1 cellular context compared by ENCODE assay signal in the genomic region with DNA sequence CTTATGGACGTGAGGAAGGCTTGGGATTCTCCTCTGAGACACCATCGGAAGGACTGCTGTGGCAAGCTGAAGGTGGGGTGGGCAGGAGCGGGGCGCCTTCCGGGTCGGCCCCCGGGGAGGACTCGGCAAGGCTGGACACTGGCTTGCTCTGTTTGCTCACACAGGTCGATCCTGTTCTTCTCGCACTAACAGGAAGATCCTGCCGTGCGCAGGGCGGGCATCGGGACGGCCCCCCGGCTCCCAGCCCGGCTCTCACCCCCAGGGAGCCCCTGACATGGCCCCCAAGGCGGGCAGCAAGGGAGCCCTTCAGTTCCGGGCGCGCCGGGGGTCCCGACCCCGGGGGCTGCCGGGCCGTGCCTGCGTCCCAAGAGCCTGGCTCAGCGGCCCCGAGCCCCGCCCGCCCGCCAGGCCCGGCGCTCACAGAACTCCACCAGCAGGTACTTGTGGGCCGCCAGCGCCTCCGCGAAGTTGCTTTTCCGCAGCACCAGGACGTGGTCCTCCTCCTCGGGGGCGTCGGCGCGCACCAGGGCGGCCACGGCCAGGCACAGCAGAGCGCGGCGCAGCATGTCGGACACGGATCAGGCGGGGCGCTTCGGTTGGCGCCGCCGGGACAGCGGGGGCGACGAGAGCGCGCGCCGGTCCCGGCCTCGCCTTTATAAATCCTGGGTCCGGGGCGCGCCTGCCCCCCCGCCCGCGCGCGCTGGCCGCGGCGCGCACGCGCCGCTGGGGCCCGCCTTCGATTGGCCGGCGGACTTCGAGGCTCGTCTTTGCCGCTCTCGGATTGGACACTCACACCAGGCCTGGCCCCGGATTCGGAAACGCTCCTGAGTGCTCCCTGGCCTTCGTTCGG.
TF ChIP-seq lines count a peak whose summit lies in the region.

A gene (minus strand): TSS at position 630 of the 850 bp plus-strand sequence. CDS start 64 bp downstream, at position 566.

TF ChIP-seq in HepG2, 621 proteins besides CTCF, POLR2A, EP300 and RAD21 (continued from another document and continues in another):
- TF ChIP-seq, protein P1, sequence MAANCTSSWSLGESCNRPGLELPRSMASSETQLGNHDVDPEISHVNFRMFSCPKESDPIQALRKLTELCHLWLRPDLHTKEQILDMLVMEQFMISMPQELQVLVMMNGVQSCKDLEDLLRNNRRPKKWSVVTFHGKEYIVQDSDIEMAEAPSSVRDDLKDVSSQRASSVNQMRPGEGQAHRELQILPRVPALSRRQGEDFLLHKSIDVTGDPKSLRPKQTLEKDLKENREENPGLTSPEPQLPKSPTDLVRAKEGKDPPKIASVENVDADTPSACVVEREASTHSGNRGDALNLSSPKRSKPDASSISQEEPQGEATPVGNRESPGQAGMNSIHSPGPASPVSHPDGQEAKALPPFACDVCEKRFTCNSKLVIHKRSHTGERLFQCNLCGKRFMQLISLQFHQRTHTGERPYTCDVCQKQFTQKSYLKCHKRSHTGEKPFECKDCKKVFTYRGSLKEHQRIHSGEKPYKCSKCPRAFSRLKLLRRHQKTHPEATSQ (CRISPR knock-in tag; IDR thresholded peaks at IDR 0.05; ENCODE audit: borderline replicate concordance): peak; percentile 76
- peak; percentile 78; the same call in 1 of the 2 replicates for TF ChIP-seq ZNF468 (CRISPR knock-in tag; IDR thresholded peaks at IDR 0.05)
- TF ChIP-seq, protein P2, sequence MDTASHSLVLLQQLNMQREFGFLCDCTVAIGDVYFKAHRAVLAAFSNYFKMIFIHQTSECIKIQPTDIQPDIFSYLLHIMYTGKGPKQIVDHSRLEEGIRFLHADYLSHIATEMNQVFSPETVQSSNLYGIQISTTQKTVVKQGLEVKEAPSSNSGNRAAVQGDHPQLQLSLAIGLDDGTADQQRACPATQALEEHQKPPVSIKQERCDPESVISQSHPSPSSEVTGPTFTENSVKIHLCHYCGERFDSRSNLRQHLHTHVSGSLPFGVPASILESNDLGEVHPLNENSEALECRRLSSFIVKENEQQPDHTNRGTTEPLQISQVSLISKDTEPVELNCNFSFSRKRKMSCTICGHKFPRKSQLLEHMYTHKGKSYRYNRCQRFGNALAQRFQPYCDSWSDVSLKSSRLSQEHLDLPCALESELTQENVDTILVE (CRISPR knock-in tag; IDR thresholded peaks at IDR 0.05): no peak; the same call in 1 of the 2 replicates
- TF ChIP-seq ZFP37 (CRISPR knock-in tag; IDR thresholded peaks at IDR 0.05; ENCODE audit: borderline replicate concordance): no peak
- TF ChIP-seq ZNF138 (CRISPR knock-in tag; IDR thresholded peaks at IDR 0.05; ENCODE audit: low read depth): 0 out of 2 replicates have a peak, but pooled peaks have one; percentile 48
- peak; percentile 72 for TF ChIP-seq ZNF768 (CRISPR knock-in tag; IDR thresholded peaks at IDR 0.05)
- TF ChIP-seq ZNF607 (CRISPR knock-in tag; IDR thresholded peaks at IDR 0.05; ENCODE audit: borderline replicate concordance): peak; percentile 53; the same call in 1 of the 2 replicates
- TF ChIP-seq XRCC5 (optimal IDR thresholded peaks at IDR 0.05; ENCODE audit: low read length): peak; percentile 36
- peak; percentile 89; the same call in 1 of the 2 replicates for TF ChIP-seq ZNF773 (CRISPR knock-in tag; IDR thresholded peaks at IDR 0.05; ENCODE audit: borderline replicate concordance)
- no peak for TF ChIP-seq SOX13 (IDR thresholded peaks at IDR 0.05)
- TF ChIP-seq SOX13 (CRISPR knock-in tag; conservative IDR thresholded peaks at IDR 0.05 in 1 of 2, IDR thresholded peaks at IDR 0.05 in 1 of 2): peak in 1 of 2 experiments; percentile 27; a peak in 1 of 4 replicates
- TF ChIP-seq ZFP36L1 (CRISPR knock-in tag; IDR thresholded peaks at IDR 0.05): no peak
- TF ChIP-seq RBFOX2 (IDR thresholded peaks at IDR 0.05; ENCODE audit: low read depth, low read length): peak; percentile 78
- TF ChIP-seq AGO1 (IDR thresholded peaks at IDR 0.05; ENCODE audit: low read depth, low read length, poor library complexity, severe bottlenecking): peak; percentile 29
- TF ChIP-seq, protein P3, sequence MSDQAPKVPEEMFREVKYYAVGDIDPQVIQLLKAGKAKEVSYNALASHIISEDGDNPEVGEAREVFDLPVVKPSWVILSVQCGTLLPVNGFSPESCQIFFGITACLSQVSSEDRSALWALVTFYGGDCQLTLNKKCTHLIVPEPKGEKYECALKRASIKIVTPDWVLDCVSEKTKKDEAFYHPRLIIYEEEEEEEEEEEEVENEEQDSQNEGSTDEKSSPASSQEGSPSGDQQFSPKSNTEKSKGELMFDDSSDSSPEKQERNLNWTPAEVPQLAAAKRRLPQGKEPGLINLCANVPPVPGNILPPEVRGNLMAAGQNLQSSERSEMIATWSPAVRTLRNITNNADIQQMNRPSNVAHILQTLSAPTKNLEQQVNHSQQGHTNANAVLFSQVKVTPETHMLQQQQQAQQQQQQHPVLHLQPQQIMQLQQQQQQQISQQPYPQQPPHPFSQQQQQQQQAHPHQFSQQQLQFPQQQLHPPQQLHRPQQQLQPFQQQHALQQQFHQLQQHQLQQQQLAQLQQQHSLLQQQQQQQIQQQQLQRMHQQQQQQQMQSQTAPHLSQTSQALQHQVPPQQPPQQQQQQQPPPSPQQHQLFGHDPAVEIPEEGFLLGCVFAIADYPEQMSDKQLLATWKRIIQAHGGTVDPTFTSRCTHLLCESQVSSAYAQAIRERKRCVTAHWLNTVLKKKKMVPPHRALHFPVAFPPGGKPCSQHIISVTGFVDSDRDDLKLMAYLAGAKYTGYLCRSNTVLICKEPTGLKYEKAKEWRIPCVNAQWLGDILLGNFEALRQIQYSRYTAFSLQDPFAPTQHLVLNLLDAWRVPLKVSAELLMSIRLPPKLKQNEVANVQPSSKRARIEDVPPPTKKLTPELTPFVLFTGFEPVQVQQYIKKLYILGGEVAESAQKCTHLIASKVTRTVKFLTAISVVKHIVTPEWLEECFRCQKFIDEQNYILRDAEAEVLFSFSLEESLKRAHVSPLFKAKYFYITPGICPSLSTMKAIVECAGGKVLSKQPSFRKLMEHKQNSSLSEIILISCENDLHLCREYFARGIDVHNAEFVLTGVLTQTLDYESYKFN (CRISPR knock-in tag; conservative IDR thresholded peaks at IDR 0.05): no peak; the same call in 1 of the 2 replicates
- peak; percentile 79; the same call in 1 of the 2 replicates for TF ChIP-seq ZSCAN20 (CRISPR knock-in tag; IDR thresholded peaks at IDR 0.05; ENCODE audit: borderline replicate concordance)
- peak; percentile 6; the same call in 1 of the 2 replicates for TF ChIP-seq RARA (CRISPR knock-in tag; IDR thresholded peaks at IDR 0.05)
- TF ChIP-seq IKZF1 (IDR thresholded peaks at IDR 0.05): no peak
- no peak; the same call in 1 of the 2 replicates for TF ChIP-seq ZNF501 (CRISPR knock-in tag; IDR thresholded peaks at IDR 0.05)
- TF ChIP-seq, protein P4, sequence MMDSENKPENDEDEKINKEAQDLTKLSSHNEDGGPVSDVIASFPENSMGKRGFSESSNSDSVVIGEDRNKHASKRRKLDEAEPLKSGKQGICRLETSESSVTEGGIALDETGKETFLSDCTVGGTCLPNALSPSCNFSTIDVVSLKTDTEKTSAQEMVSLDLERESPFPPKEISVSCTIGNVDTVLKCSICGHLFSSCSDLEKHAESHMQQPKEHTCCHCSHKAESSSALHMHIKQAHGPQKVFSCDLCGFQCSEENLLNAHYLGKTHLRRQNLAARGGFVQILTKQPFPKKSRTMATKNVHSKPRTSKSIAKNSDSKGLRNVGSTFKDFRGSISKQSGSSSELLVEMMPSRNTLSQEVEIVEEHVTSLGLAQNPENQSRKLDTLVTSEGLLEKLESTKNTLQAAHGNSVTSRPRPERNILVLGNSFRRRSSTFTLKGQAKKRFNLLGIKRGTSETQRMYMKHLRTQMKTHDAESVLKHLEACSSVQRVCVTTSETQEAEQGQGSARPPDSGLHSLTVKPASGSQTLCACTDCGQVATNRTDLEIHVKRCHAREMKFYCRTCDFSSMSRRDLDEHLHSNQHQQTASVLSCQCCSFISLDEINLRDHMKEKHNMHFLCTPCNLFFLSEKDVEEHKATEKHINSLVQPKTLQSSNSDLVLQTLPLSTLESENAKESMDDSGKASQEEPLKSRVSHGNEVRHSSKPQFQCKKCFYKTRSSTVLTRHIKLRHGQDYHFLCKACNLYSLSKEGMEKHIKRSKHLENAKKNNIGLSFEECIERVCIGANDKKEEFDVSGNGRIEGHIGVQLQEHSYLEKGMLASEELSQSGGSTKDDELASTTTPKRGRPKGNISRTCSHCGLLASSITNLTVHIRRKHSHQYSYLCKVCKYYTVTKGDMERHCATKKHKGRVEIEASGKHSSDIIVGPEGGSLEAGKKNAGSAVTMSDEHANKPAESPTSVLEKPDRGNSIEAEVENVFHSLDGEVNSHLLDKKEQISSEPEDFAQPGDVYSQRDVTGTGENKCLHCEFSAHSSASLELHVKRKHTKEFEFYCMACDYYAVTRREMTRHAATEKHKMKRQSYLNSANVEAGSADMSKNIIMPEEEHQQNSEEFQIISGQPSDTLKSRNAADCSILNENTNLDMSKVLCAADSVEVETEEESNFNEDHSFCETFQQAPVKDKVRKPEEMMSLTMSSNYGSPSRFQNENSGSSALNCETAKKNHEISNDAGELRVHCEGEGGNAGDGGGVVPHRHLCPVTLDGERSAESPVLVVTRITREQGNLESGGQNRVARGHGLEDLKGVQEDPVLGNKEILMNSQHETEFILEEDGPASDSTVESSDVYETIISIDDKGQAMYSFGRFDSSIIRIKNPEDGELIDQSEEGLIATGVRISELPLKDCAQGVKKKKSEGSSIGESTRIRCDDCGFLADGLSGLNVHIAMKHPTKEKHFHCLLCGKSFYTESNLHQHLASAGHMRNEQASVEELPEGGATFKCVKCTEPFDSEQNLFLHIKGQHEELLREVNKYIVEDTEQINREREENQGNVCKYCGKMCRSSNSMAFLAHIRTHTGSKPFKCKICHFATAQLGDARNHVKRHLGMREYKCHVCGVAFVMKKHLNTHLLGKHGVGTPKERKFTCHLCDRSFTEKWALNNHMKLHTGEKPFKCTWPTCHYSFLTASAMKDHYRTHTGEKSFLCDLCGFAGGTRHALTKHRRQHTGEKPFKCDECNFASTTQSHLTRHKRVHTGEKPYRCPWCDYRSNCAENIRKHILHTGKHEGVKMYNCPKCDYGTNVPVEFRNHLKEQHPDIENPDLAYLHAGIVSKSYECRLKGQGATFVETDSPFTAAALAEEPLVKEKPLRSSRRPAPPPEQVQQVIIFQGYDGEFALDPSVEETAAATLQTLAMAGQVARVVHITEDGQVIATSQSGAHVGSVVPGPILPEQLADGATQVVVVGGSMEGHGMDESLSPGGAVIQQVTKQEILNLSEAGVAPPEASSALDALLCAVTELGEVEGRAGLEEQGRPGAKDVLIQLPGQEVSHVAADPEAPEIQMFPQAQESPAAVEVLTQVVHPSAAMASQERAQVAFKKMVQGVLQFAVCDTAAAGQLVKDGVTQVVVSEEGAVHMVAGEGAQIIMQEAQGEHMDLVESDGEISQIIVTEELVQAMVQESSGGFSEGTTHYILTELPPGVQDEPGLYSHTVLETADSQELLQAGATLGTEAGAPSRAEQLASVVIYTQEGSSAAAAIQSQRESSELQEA (CRISPR knock-in tag; IDR thresholded peaks at IDR 0.05; ENCODE audit: not compliant biosample characterization): peak; percentile 4
- no peak for TF ChIP-seq ZNF326 (CRISPR knock-in tag; IDR thresholded peaks at IDR 0.05; ENCODE audit: borderline replicate concordance)
- TF ChIP-seq, protein P5, sequence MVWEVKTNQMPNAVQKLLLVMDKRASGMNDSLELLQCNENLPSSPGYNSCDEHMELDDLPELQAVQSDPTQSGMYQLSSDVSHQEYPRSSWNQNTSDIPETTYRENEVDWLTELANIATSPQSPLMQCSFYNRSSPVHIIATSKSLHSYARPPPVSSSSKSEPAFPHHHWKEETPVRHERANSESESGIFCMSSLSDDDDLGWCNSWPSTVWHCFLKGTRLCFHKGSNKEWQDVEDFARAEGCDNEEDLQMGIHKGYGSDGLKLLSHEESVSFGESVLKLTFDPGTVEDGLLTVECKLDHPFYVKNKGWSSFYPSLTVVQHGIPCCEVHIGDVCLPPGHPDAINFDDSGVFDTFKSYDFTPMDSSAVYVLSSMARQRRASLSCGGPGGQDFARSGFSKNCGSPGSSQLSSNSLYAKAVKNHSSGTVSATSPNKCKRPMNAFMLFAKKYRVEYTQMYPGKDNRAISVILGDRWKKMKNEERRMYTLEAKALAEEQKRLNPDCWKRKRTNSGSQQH (CRISPR knock-in tag; IDR thresholded peaks at IDR 0.05; ENCODE audit: low read depth): peak; percentile 96
- peak; percentile 60; the same call in 1 of the 2 replicates for TF ChIP-seq ZSCAN12 (CRISPR knock-in tag; IDR thresholded peaks at IDR 0.05)
- TF ChIP-seq, protein P6, sequence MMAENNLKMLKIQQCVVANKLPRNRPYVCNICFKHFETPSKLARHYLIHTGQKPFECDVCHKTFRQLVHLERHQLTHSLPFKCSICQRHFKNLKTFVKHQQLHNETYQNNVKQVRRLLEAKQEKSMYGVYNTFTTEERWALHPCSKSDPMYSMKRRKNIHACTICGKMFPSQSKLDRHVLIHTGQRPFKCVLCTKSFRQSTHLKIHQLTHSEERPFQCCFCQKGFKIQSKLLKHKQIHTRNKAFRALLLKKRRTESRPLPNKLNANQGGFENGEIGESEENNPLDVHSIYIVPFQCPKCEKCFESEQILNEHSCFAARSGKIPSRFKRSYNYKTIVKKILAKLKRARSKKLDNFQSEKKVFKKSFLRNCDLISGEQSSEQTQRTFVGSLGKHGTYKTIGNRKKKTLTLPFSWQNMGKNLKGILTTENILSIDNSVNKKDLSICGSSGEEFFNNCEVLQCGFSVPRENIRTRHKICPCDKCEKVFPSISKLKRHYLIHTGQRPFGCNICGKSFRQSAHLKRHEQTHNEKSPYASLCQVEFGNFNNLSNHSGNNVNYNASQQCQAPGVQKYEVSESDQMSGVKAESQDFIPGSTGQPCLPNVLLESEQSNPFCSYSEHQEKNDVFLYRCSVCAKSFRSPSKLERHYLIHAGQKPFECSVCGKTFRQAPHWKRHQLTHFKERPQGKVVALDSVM (CRISPR knock-in tag; IDR thresholded peaks at IDR 0.05): peak; percentile 15; the same call in 1 of the 2 replicates
- 0 out of 2 replicates have a peak, but pooled peaks have one; percentile 72 for TF ChIP-seq MEIS2 (CRISPR knock-in tag; IDR thresholded peaks at IDR 0.05)
- TF ChIP-seq MEIS1 (CRISPR knock-in tag; IDR thresholded peaks at IDR 0.05; ENCODE audit: borderline replicate concordance): peak; percentile 38; the same call in 1 of the 2 replicates
- peak; percentile 49; the same call in 1 of the 2 replicates for TF ChIP-seq ZNF558 (CRISPR knock-in tag; IDR thresholded peaks at IDR 0.05; ENCODE audit: borderline replicate concordance)
- TF ChIP-seq MAZ (IDR thresholded peaks at IDR 0.05; ENCODE audit: borderline replicate concordance, low read depth, low read length): no peak; the same call in none of the 2 replicates
- TF ChIP-seq MAZ (CRISPR knock-in tag; IDR thresholded peaks at IDR 0.05; ENCODE audit: low read depth): peak; percentile 41
- TF ChIP-seq, protein P7, sequence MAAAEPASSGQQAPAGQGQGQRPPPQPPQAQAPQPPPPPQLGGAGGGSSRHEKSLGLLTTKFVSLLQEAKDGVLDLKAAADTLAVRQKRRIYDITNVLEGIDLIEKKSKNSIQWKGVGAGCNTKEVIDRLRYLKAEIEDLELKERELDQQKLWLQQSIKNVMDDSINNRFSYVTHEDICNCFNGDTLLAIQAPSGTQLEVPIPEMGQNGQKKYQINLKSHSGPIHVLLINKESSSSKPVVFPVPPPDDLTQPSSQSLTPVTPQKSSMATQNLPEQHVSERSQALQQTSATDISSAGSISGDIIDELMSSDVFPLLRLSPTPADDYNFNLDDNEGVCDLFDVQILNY (CRISPR knock-in tag; conservative IDR thresholded peaks at IDR 0.05): peak; percentile 43; the same call in 1 of the 2 replicates
- TF ChIP-seq POLR2G (IDR thresholded peaks at IDR 0.05; ENCODE audit: low read depth, low read length): peak; percentile 88
- TF ChIP-seq MBD4 (IDR thresholded peaks at IDR 0.05; ENCODE audit: borderline replicate concordance, low read length): no peak
